2 cellular contexts compared by ENCODE assay signal in genomic region chr10:3830946-3831345, GRCh38.
TF ChIP-seq lines count a peak whose summit lies in the region.

No MANE protein-coding gene starts in this region.

TF ChIP-seq in SK-N-SH treated with all-trans-retinoic acid at 6 μM for 48 hours, 23 proteins besides CTCF, POLR2A, EP300 and RAD21 (continued from another document):
- TF ChIP-seq RARB (CRISPR knock-in tag; IDR thresholded peaks at IDR 0.05) (no peak), ARNTL (CRISPR knock-in tag; IDR thresholded peaks at IDR 0.05; ENCODE audit: borderline replicate concordance, low read depth) (no peak), CREB5 (CRISPR knock-in tag; IDR thresholded peaks at IDR 0.05; ENCODE audit: low read depth) (no peak), ZNF565 (CRISPR knock-in tag; conservative IDR thresholded peaks at IDR 0.05; ENCODE audit: low read depth) (no peak), CSRNP3 (CRISPR knock-in tag; IDR thresholded peaks at IDR 0.05) (no peak), ESRRG (CRISPR knock-in tag; IDR thresholded peaks at IDR 0.05) (no peak), PATZ1 (CRISPR knock-in tag; IDR thresholded peaks at IDR 0.05; ENCODE audit: borderline replicate concordance) (no peak)

TF ChIP-seq in SK-N-SH, 30 proteins besides CTCF, POLR2A, EP300 and RAD21 (continued from another document):
- no peak for TF ChIP-seq RFX5 (IDR thresholded peaks at IDR 0.05; ENCODE audit: low read length)
- TF ChIP-seq TCF12 (IDR thresholded peaks at IDR 0.05): no peak
- no peak for TF ChIP-seq FOXJ3 (CRISPR knock-in tag; IDR thresholded peaks at IDR 0.05)
- no peak for TF ChIP-seq RCOR1 (IDR thresholded peaks at IDR 0.05; ENCODE audit: low read length)
- TF ChIP-seq CHD2 (IDR thresholded peaks at IDR 0.05; ENCODE audit: low read length, partially characterized antibody): no peak
- TF ChIP-seq FOSL2 (IDR thresholded peaks at IDR 0.05; ENCODE audit: borderline replicate concordance, low read depth): no peak
